In the genomic region with DNA sequence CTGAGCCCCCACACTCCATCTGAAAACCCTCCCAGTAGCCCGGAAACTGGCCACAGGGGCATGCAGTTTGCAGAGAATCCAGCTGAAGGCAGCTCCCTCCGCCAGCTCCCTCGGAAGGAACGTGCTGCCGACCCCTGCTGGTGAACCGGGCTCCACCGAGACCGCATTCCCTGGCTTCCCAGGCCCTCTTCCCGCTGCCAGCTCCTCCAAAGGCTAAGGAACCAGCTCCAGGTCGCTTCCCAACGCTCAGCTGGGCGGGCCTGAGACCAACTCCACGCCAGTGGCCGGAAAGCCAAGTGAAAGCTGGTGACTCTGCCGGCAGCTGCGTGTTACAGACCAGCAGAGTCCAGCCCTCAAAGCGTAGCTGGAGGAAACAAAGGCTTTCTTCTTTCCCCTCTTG, we compare ENCODE assay signal across 9 cellular contexts. TPM values are rescaled to one million over a fixed set of nuclear protein-coding genes. Genes with fewer than 3 reads are reported as not detected.
DNase-seq lines count a peak whose midpoint lies in the region; ATAC-seq, FAIRE-seq and TF ChIP-seq lines count a peak whose summit lies in the region.
"Had no signal": no experiment of that assay in that cellular context is flagged by ENCODE, and none has a peak within 500 bp of the region (broad histone marks: within the 10 kb centered on the region; RNA-seq: fewer than 3 reads in every experiment).

No MANE protein-coding gene starts in this region.

- DNase-seq in G401 (ENCODE audit: low spot score) (peak; percentile 65), brain microvascular endothelial cell (peak; percentile 64), iPS DF 19.7 (ENCODE audit: low read depth, low spot score) (peak; percentile 47), renal cortical epithelial cell (ENCODE audit: low read depth) (peak; percentile 43), NAMALWA (ENCODE audit: low spot score) (no peak), H54 (ENCODE audit: insufficient read length, low spot score) (no peak)

- ATAC-seq in GM19463 (IDR thresholded peaks at IDR 0.05; ENCODE audit: unreplicated experiment) (no peak), GM21528 (IDR thresholded peaks at IDR 0.05; ENCODE audit: low FRiP score, unreplicated experiment) (no peak)

- no peak for TF ChIP-seq POLR2A in H54 (IDR thresholded peaks at IDR 0.05; ENCODE audit: low read depth, low read length)

- peaks cover 4% of the 10 kb centered on the region for H3K36me3 ChIP-seq in brain microvascular endothelial cell (replicated peaks)

- H3K4me3 ChIP-seq in brain microvascular endothelial cell (ENCODE audit: low read depth, low read length) = peak overlapping the region; percentile 3

- peak; percentile 90 for TF ChIP-seq CTCF in brain microvascular endothelial cell (IDR thresholded peaks at IDR 0.05; ENCODE audit: low read depth, low read length, missing control alignments)

- FAIRE-seq in H54 (lab: Jason Lieb, UNC) = no peak
- FAIRE-seq: GM18507 had no signal

- H3K27me3 ChIP-seq in brain microvascular endothelial cell (replicated peaks) = no peaks in the 10 kb centered on the region

- in situ Hi-C loops in G401 (cut with HindIII; ENCODE audit: low sequenced_read_pairs) (no loop called here), brain microvascular endothelial cell (cut with HindIII; ENCODE audit: low pct_ligation_motif_present, low sequenced_read_pairs) (no loop called here)

- H3K27ac ChIP-seq in brain microvascular endothelial cell = peak overlapping the region; percentile 55

RNA-seq across cellular contexts. Expression of a gene that starts 35.8 kb away (rescaled TPM):
- 1.4 and 3.5 TPM in 2 replicates for total RNA-seq in G401 (2014; rRNA removed; shearing (Covaris generic))
- 0.52 and 1.6 TPM in 2 replicates for total RNA-seq in renal cortical epithelial cell

RNA-seq across cellular contexts. Expression of a gene that starts 36.3 kb away (rescaled TPM):
- 17.7 and 26.5 TPM in 2 replicates for total RNA-seq in G401 (2014; rRNA removed; shearing (Covaris generic))
- 9.9 and 21.4 TPM in 2 replicates for total RNA-seq in renal cortical epithelial cell

Comparison
In these comparisons a context has a peak if more than half of its experiments do, and no peak if none do; other contexts are left out.
1. DNase-seq: peak in G401 (single experiment), brain microvascular endothelial cell (single experiment), iPS DF 19.7 (single experiment) and renal cortical epithelial cell (single experiment); none in NAMALWA (single experiment) and H54 (single experiment).